In genomic region chr6:52510213-52510562, GRCh38 we compare ENCODE assay signal across 29 cellular contexts.
A peak's percentile ranks its signal among the peaks of the same experiment; 100 is the strongest.
DNase-seq lines count a peak whose midpoint lies in the region; ATAC-seq and TF ChIP-seq lines count a peak whose summit lies in the region.
"Had no signal": no experiment of that assay in that cellular context is flagged by ENCODE, and none has a peak within 500 bp of the region (broad histone marks: within the 10 kb centered on the region; RNA-seq: fewer than 3 reads in every experiment).

No MANE protein-coding gene starts in this region.

- H3K27me3 ChIP-seq in skeletal muscle satellite cell (ENCODE audit: control insufficient read depth, insufficient read depth, low read length), result no peaks in the 10 kb centered on the region
- H3K27me3 ChIP-seq: foreskin keratinocyte, hepatocyte, spleen, thyroid gland had no signal

- no peak overlapping the region for H3K4me3 Mint-ChIP-seq in Calu3 (ENCODE audit: low read depth, unreplicated experiment)
- H3K4me3 Mint-ChIP-seq: brain; CD4-positive, CD25-positive, alpha-beta regulatory T cell; naive thymus-derived CD8-positive, alpha-beta T cell had no signal

- CTCF ChIA-PET in Calu3 (lab: Charles Lee), result no interaction called here

- intact Hi-C loops in Calu3 (cut with micrococcal nuclease; ENCODE audit: unreplicated experiment), result loop anchor here (10.0 kb wide), 1 partner anchor 155 kb away; no protein-coding TSS in a partner anchor

- peaks cover 92% of the 10 kb centered on the region for H3K36me3 ChIP-seq in skeletal muscle satellite cell (ENCODE audit: insufficient read depth, low read length)

- H3K4me1 ChIP-seq in skeletal muscle satellite cell (ENCODE audit: control insufficient read depth, insufficient read depth, low read length), result peaks cover 96% of the 10 kb centered on the region

- TF ChIP-seq CTCF in coronary artery (IDR thresholded peaks at IDR 0.05), result no peak
- TF ChIP-seq CTCF in Calu3 (IDR thresholded peaks at IDR 0.05; ENCODE audit: unreplicated experiment), result no peak

- H3K36me3 Mint-ChIP-seq in Calu3 (ENCODE audit: insufficient read depth, unreplicated experiment), result peaks cover 17% of the 10 kb centered on the region

- no peak for DNase-seq in coronary artery (ENCODE audit: low spot score)
- no peak for DNase-seq in activated CD4-positive, alpha-beta T cell treated with anti-CD3 and anti-CD28 coated beads for 48 hours
- no peak for DNase-seq in HuH-7.5 (ENCODE audit: low spot score)
- no peak for DNase-seq in Calu3
- DNase-seq: activated CD4-positive, alpha-beta T cell treated with anti-CD3 and anti-CD28 coated beads, Interleukin-2, amount 50 U/mL, for 48 hours; activated CD4-positive, CD25-positive, alpha-beta regulatory T cell; activated CD8-positive, alpha-beta memory T cell treated with anti-CD3 and anti-CD28 coated beads, Interleukin-2, amount 50 U/mL, for 4 hours; activated effector memory CD4-positive, alpha-beta T cell treated with anti-CD3 and anti-CD28 coated beads, Interleukin-2, amount 50 U/mL, for 16 hours; CD4-positive, CD25-positive, alpha-beta regulatory T cell; effector CD4-positive, alpha-beta T cell; erythroblast; naive thymus-derived CD8-positive, alpha-beta T cell; NCI-H1105 treated with DMSO at 0.1 percent for 48 hours; NCI-H2081; occipital lobe; OCI-M1; spleen; stimulated activated CD4-positive, alpha-beta T cell treated with anti-CD3 and anti-CD28 coated beads, Interleukin-4, amount 100 ng/mL, for 1 hour; stimulated activated naive CD4-positive, alpha-beta T cell treated with Interleukin-2 at 50 U/mL for 16 hours; T1000; thyroid gland had no signal

- no peaks in the 10 kb centered on the region for H3K27me3 Mint-ChIP-seq in Calu3 (ENCODE audit: unreplicated experiment)
- H3K27me3 Mint-ChIP-seq: brain; CD4-positive, CD25-positive, alpha-beta regulatory T cell; naive thymus-derived CD8-positive, alpha-beta T cell had no signal

- H3K9me3 ChIP-seq in skeletal muscle satellite cell (replicated peaks; ENCODE audit: low read length), result no peaks in the 10 kb centered on the region
- H3K9me3 ChIP-seq: spleen, thyroid gland had no signal

- H3K4me2 ChIP-seq in skeletal muscle satellite cell (ENCODE audit: low read length), result peak overlapping the region; percentile 28
- H3K4me2 ChIP-seq: hepatocyte had no signal

- peak overlapping the region; percentile 59 for H3K9ac ChIP-seq in skeletal muscle satellite cell (ENCODE audit: low read depth, low read length)

- BruUV-seq in Calu3 (replicated peaks; lab: Mats Ljungman, UMichigan), result no TSS peak

- H3K4me3 ChIP-seq in coronary artery, result no peak overlapping the region
- no peak overlapping the region for H3K4me3 ChIP-seq in skeletal muscle satellite cell (ENCODE audit: low read length)
- H3K4me3 ChIP-seq: hepatocyte, spleen, thyroid gland had no signal

- H3K4me1 Mint-ChIP-seq in Calu3 (ENCODE audit: low read depth, unreplicated experiment), result peaks cover 47% of the 10 kb centered on the region

- H3K27ac ChIP-seq in coronary artery, result peak overlapping the region; percentile 52 to 86
- H3K27ac ChIP-seq: foreskin keratinocyte, hepatocyte, thyroid gland had no signal

- H3K9me3 Mint-ChIP-seq in Calu3 (ENCODE audit: low read depth, unreplicated experiment), result no peaks in the 10 kb centered on the region
- H3K9me3 Mint-ChIP-seq: CD4-positive, CD25-positive, alpha-beta regulatory T cell; naive thymus-derived CD8-positive, alpha-beta T cell had no signal

- H3K27ac Mint-ChIP-seq in Calu3 (ENCODE audit: unreplicated experiment), result no peak overlapping the region
- H3K27ac Mint-ChIP-seq: CD4-positive, CD25-positive, alpha-beta regulatory T cell; naive thymus-derived CD8-positive, alpha-beta T cell had no signal

- ATAC-seq in GM19463 (IDR thresholded peaks at IDR 0.05; ENCODE audit: unreplicated experiment), result peak; percentile 52
- ATAC-seq in HG02885 (IDR thresholded peaks at IDR 0.05; ENCODE audit: poor library complexity, unreplicated experiment), result peak; percentile 53
- ATAC-seq in HG03378 (IDR thresholded peaks at IDR 0.05; ENCODE audit: unreplicated experiment), result no peak
- ATAC-seq: foreskin keratinocyte; left lobe of liver; naive thymus-derived CD8-positive, alpha-beta T cell had no signal
